7 cellular contexts compared by ENCODE assay signal in the genomic region with DNA sequence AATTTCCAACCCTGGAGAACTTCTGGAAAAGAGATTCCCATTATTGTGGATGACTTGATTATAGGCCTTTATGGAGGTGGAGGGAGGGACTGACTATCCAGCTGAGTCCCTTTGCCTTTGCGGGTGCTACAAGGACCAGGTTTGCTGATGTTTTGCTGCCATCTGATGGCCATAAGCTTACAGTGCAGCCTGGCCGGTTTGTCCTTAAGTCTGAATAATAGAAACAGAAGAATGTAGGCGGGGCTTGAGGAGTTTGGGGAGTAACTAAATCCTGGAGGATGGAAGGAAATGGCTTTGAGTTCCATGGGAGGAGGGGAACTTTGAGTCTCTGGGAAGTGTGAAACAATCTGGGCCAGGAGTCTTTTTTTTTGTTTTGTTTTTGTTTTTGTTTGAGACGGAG. TPM values are rescaled to one million over a fixed set of nuclear protein-coding genes. Genes with fewer than 3 reads are reported as not detected.
DNase-seq lines count a peak whose midpoint lies in the region; ATAC-seq, FAIRE-seq and TF ChIP-seq lines count a peak whose summit lies in the region.

No MANE protein-coding gene starts in this region.

- peaks cover 0 to 13% of the 10 kb centered on the region in 2 experiments; a peak in 1 of 5 replicates for H3K27me3 ChIP-seq in K562 (ENCODE audit: control insufficient read depth in 2 of 2, insufficient read depth in 2 of 2, low read length in 2 of 2)

- no peaks in the 10 kb centered on the region for H4K20me1 ChIP-seq in K562 (replicated peaks; ENCODE audit: control insufficient read depth, insufficient read depth, low read length)

- H3K79me2 ChIP-seq in K562 (ENCODE audit: control insufficient read depth, insufficient read depth, low read length): no peaks in the 10 kb centered on the region

- no peaks in the 10 kb centered on the region for H3K9me1 ChIP-seq in K562 (ENCODE audit: control insufficient read depth, insufficient read depth, low read length)

- H3K9me3 ChIP-seq in K562 (replicated peaks; ENCODE audit: control insufficient read depth, insufficient read depth, low read depth, low read length): no peaks in the 10 kb centered on the region

- CTCF ChIA-PET in K562 (lab: Yijun Ruan, JAX; ENCODE audit: low intra/inter-chr PET ratio): interaction anchor here (0.6 to 1.8 kb wide), 6 partner anchors 9 to 165 kb away, joined by 3 to 13 read pairs (median 4); no protein-coding TSS in a partner anchor

- in situ Hi-C loops in K562 (cut with MboI): loop anchor here (5.0 to 10.0 kb wide), 2 partner anchors 163 to 950 kb away; no protein-coding TSS in a partner anchor

- peak; percentile 93 to 95 for TF ChIP-seq RAD21 in K562 (CRISPR knock-in tag; conservative IDR thresholded peaks at IDR 0.05 in 1 of 2, IDR thresholded peaks at IDR 0.05 in 1 of 2)

- no peaks in the 10 kb centered on the region; a peak in 1 of 5 replicates for H3K4me1 ChIP-seq in K562 (replicated peaks in 1 of 2; ENCODE audit: control insufficient read depth in 2 of 2, insufficient read depth in 2 of 2, low read length in 2 of 2)

- intact Hi-C loops in K562 (cut with micrococcal nuclease): loop anchor here (1.0 to 2.0 kb wide), 2 partner anchors 162 to 247 kb away; no protein-coding TSS in a partner anchor

- H2AFZ ChIP-seq in K562 (ENCODE audit: low read depth, low read length): no peak overlapping the region

- TF ChIP-seq EP300 in K562 (IDR thresholded peaks at IDR 0.05; ENCODE audit: low read length): no peak

- ATAC-seq in HG02885 (IDR thresholded peaks at IDR 0.05; ENCODE audit: poor library complexity, unreplicated experiment) (peak; percentile 85), K562 (peak; percentile 98)

- no peaks in the 10 kb centered on the region for H3K36me3 ChIP-seq in K562 (ENCODE audit: control insufficient read depth, insufficient read depth, low read length)

- POLR2A ChIA-PET in K562 (lab: Yijun Ruan, JAX): interaction anchor here (0.6 to 0.9 kb wide), 2 partner anchors 20 to 526 kb away, joined by 3 read pairs; no protein-coding TSS in a partner anchor

- TF ChIP-seq POLR2A in GM12891 (IDR thresholded peaks at IDR 0.05; ENCODE audit: low read depth, low read length): no peak
- TF ChIP-seq POLR2A in K562 (conservative IDR thresholded peaks at IDR 0.05): no peak

- H3K4me2 ChIP-seq in K562 (ENCODE audit: insufficient read depth, low read length): no peak overlapping the region

- no peak overlapping the region for H3K4me3 ChIP-seq in K562

- FAIRE-seq in GM12891 (lab: Jason Lieb, UNC) (peak; percentile 92), TTC549 (lab: Jason Lieb, UNC) (peak; percentile 99), K562 (lab: Jason Lieb, UNC) (peak; percentile 95)

- no TSS peak for BruUV-seq in K562 (replicated peaks; lab: Mats Ljungman, UMichigan)

- no peak overlapping the region for H3K27ac ChIP-seq in K562 (ENCODE audit: extremely low read depth, low read depth, low read length)

- 0% methylated on average over 3 of the region's 4 CpGs for WGBS in K562 (ENCODE audit: insufficient coverage, low coverage, missing lambda C conversion rate)

- DNase-seq in GM12891 (ENCODE audit: insufficient read length, low spot score) (peak; percentile 49), NCI-H2107 (lab: John Stamatoyannopoulos, UW) (peak; percentile 88), K562 (ENCODE audit: extremely low read depth in 1 of 4, low spot score in 3 of 4) (peak; percentile 77 to 82 (median 81)), iPS DF 4.7 (ENCODE audit: extremely low read depth, low spot score) (peak; percentile 98)
- peak; percentile 49 to 67 for DNase-seq in stimulated activated CD4-positive, alpha-beta T cell treated with anti-CD3 and anti-CD28 coated beads, Interleukin-12 subunit alpha, Interleukin-12 subunit beta, amount 100 ng/mL, for 24 hours (ENCODE audit: low read depth in 2 of 2)

- no peak overlapping the region for H3K9ac ChIP-seq in K562 (ENCODE audit: insufficient read depth in 1 of 2, low read depth in 2 of 2, low read length in 2 of 2)

- TF ChIP-seq CTCF in K562 (IDR thresholded peaks at IDR 0.05 in 2 of 3, conservative IDR thresholded peaks at IDR 0.05 in 1 of 3; ENCODE audit: insufficient read depth in 2 of 3, low read depth in 1 of 3, low read length in 3 of 3): peak; percentile 84 to 97 (median 87)

TF ChIP-seq in GM12891, 5 proteins besides CTCF, POLR2A, EP300 and RAD21:
- TF ChIP-seq POU2F2 (IDR thresholded peaks at IDR 0.05; ENCODE audit: low read depth, low read length) (no peak), PAX5 (IDR thresholded peaks at IDR 0.05; ENCODE audit: insufficient read depth, low read length, severe bottlenecking) (no peak), TAF1 (IDR thresholded peaks at IDR 0.05; ENCODE audit: low read depth, low read length) (no peak), SPI1 (IDR thresholded peaks at IDR 0.05; ENCODE audit: low read depth, low read length) (no peak), POLR2AphosphoS5 (IDR thresholded peaks at IDR 0.05; ENCODE audit: low read depth, low read length) (no peak)
TF ChIP-seq in GM12891: peak in this region for 0.

TF ChIP-seq in K562, 482 proteins besides CTCF, POLR2A, EP300 and RAD21 (continues in another document):
- 0 out of 4 replicates have a peak, but pooled peaks of 1 of the 2 experiments have one; percentile 26 for TF ChIP-seq MAZ (CRISPR knock-in tag; conservative IDR thresholded peaks at IDR 0.05 in 1 of 2, IDR thresholded peaks at IDR 0.05 in 1 of 2)

RNA-seq across cellular contexts. Expression of gene CD1D, which starts 55.7 kb away (rescaled TPM):
- polyA plus RNA-seq in GM12891 (2012; ENCODE audit: low read depth, missing spikeins): 1.8 TPM
- not detected in 2 replicates for total RNA-seq in K562 (2011; cell fraction: chromatin; rRNA removed; ENCODE audit: low replicate concordance)
- 0.13 TPM in 1 of 2 replicates, not detected in the other for total RNA-seq in K562 (2011; cell fraction: nucleolus; rRNA removed)
- not detected in 2 replicates for total RNA-seq in K562 (2011; cell fraction: nucleoplasm; rRNA removed)
- total RNA-seq in K562 (2014; rRNA removed) (0.16 TPM in 1 of 2 replicates, not detected in the other), K562 (2014; rRNA removed; fragmentation: Illumina TruSeq; extraction: Trizol) (not detected in 2 replicates), K562 (2015; rRNA removed; fragmentation: Illumina TruSeq; extraction: Trizol) (not detected in 2 replicates), K562 (2021) (0.07 TPM in 1 of 2 replicates, not detected in the other)
- polyA plus RNA-seq in K562 (2011; rRNA removed) (not detected in 2 replicates), K562 (2014; fragmentation: Illumina TruSeq; extraction: Trizol) (not detected in 2 replicates), K562 (2014; fragmentation: Nextera tagmentation; extraction: Ambion mirVana) (under 1 TPM in 1 of 2 experiments, not detected in 1; 0.03 TPM), K562 (2014; rRNA removed) (0.11 TPM in 1 of 2 replicates, not detected in the other)
- 0.03 TPM in 1 of 2 replicates, not detected in the other for polyA plus RNA-seq in K562 (2011; cell fraction: cytosol; rRNA removed)
- 0.06 TPM in 1 of 2 replicates, not detected in the other for polyA plus RNA-seq in K562 (2011; cell fraction: nucleus; rRNA removed)
- polyA plus RNA-seq in K562 (2012): 0.08 TPM in 2 replicates
- not detected in 2 replicates for polyA minus RNA-seq in K562 (2011; rRNA and poly(A)+ RNA removed)
- polyA minus RNA-seq in K562 (2011; cell fraction: cytosol; rRNA and poly(A)+ RNA removed): not detected in 2 replicates
- polyA minus RNA-seq in K562 (2011; cell fraction: nucleus; rRNA and poly(A)+ RNA removed): not detected in 2 replicates
